18 cellular contexts compared by ENCODE assay signal in the genomic region with DNA sequence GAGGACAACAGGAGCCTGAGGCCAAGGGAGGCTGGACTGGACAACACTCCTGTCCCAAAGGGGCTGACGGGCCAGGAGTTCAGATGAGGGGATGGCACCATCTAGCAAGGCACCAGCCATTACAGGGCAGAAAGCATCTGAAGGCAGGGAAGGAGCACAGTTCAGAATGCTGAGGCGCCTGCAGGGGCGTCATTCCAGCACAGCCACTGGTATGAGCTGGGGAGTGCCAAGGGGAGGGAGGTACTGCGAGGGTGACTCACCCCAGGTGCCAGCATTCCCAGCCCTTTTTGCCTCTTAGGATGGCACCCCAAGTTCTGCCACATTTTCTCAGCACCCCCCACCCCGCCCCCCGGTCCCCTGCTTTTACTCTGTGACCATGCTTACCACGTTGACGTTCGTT.
"Had no signal": no experiment of that assay in that cellular context is flagged by ENCODE, and none has a peak within 500 bp of the region (broad histone marks: within the 10 kb centered on the region; RNA-seq: fewer than 3 reads in every experiment).

No MANE protein-coding gene starts in this region.

- H3K4me3 Mint-ChIP-seq: activated B cell treated with CpG ODN at 0.5 μM for 24 hours; activated CD4-positive, alpha-beta T cell treated with anti-CD3 and anti-CD28 coated beads, Interleukin-2, amount 10 ng/mL, durations not matched to agents 24 days and 14 days; activated T-cell treated with anti-CD3 and anti-CD28 coated beads, Interleukin-2, amount 50 U/mL, for 72 hours; endodermal cell had no signal

- H3K36me3 ChIP-seq: ascending aorta, cardiac muscle cell, left ventricle myocardium inferior, prostate gland had no signal

- H3K9me3 Mint-ChIP-seq: activated B cell treated with CpG ODN at 0.5 μM for 24 hours; activated CD4-positive, alpha-beta T cell treated with anti-CD3 and anti-CD28 coated beads, Interleukin-2, amount 10 ng/mL, durations not matched to agents 24 days and 14 days; activated T-cell treated with anti-CD3 and anti-CD28 coated beads, Interleukin-2, amount 50 U/mL, for 72 hours; endodermal cell had no signal

- H3K4me1 ChIP-seq: prostate gland had no signal

- H3K27ac ChIP-seq: cardiac muscle cell, hepatocyte, left ventricle myocardium inferior, prostate gland, tibial nerve had no signal

- H3K79me2 ChIP-seq: hepatocyte had no signal

- H3K4me1 Mint-ChIP-seq: activated B cell treated with CpG ODN at 0.5 μM for 24 hours had no signal

- H2AFZ ChIP-seq: hepatocyte had no signal

- H3K27me3 Mint-ChIP-seq: activated B cell treated with CpG ODN at 0.5 μM for 24 hours; activated CD4-positive, alpha-beta T cell treated with anti-CD3 and anti-CD28 coated beads, Interleukin-2, amount 10 ng/mL, durations not matched to agents 24 days and 14 days had no signal

- H3K27me3 ChIP-seq: ascending aorta, cardiac muscle cell, hepatocyte, tibial nerve had no signal

- H3K4me2 ChIP-seq: hepatocyte had no signal

- H3K4me3 ChIP-seq: ascending aorta, cardiac muscle cell, hepatocyte, left ventricle myocardium inferior, prostate gland, tibial nerve had no signal

- DNase-seq: activated B cell treated with CpG ODN at 0.5 μM for 24 hours; activated CD4-positive, alpha-beta T cell treated with anti-CD3 and anti-CD28 coated beads, Interleukin-2, amount 10 ng/mL, durations not matched to agents 24 days and 14 days; activated CD8-positive, alpha-beta memory T cell treated with anti-CD3 and anti-CD28 coated beads, Interleukin-2, amount 50 U/mL, for 48 hours; activated T-cell treated with anti-CD3 and anti-CD28 coated beads, Interleukin-2, amount 50 U/mL, for 72 hours; endodermal cell; erythroblast; left ventricle myocardium inferior; right cardiac atrium; small intestine; stimulated activated CD4-positive, alpha-beta T cell treated with anti-CD3 and anti-CD28 coated beads, Interleukin-4, amount 100 ng/mL, for 24 hours; stimulated activated naive CD4-positive, alpha-beta T cell treated with Interleukin-2 at 50 U/mL for 16 hours; substantia nigra; SW 1271 had no signal

- H3K27ac Mint-ChIP-seq: activated B cell treated with CpG ODN at 0.5 μM for 24 hours; activated CD4-positive, alpha-beta T cell treated with anti-CD3 and anti-CD28 coated beads, Interleukin-2, amount 10 ng/mL, durations not matched to agents 24 days and 14 days; activated T-cell treated with anti-CD3 and anti-CD28 coated beads, Interleukin-2, amount 50 U/mL, for 72 hours; endodermal cell had no signal

- FAIRE-seq: small intestine had no signal

- H3K9me3 ChIP-seq: ascending aorta, left ventricle myocardium inferior, prostate gland, tibial nerve had no signal

- ATAC-seq: activated T-cell treated with anti-CD3 and anti-CD28 coated beads, Interleukin-2, amount 50 U/mL, for 72 hours; right cardiac atrium had no signal
